In genomic region chr6:101597711-101598110, GRCh38 we compare ENCODE assay signal across 14 cellular contexts.
DNase-seq lines count a peak whose midpoint lies in the region; ATAC-seq and TF ChIP-seq lines count a peak whose summit lies in the region.
"Had no signal": no experiment of that assay in that cellular context is flagged by ENCODE, and none has a peak within 500 bp of the region (broad histone marks: within the 10 kb centered on the region; RNA-seq: fewer than 3 reads in every experiment).

No MANE protein-coding gene starts in this region.

- intact Hi-C loops in A673 (cut with micrococcal nuclease; ENCODE audit: unreplicated experiment), result no loop called here
- intact Hi-C loops in naive thymus-derived CD4-positive, alpha-beta T cell (cut with micrococcal nuclease), result no loop called here

- H3K9me3 ChIP-seq in A673 (ENCODE audit: low read depth, low read length, poor library complexity, severe bottlenecking) (no peaks in the 10 kb centered on the region), HEK293 (ENCODE audit: control insufficient read depth, insufficient read depth, low read depth, low read length) (no peaks in the 10 kb centered on the region; the same call in 1 of the 2 replicates), iPS-20b (ENCODE audit: insufficient read depth, low read depth, low read length) (no peaks in the 10 kb centered on the region)
- H3K9me3 ChIP-seq in naive thymus-derived CD4-positive, alpha-beta T cell (ENCODE audit: control insufficient read depth in 2 of 3, low read length in 3 of 3), result no peaks in the 10 kb centered on the region
- H3K9me3 ChIP-seq: upper lobe of left lung had no signal

- no peaks in the 10 kb centered on the region for H3K4me1 Mint-ChIP-seq in naive thymus-derived CD4-positive, alpha-beta T cell

- no peaks in the 10 kb centered on the region for H3K36me3 Mint-ChIP-seq in naive thymus-derived CD4-positive, alpha-beta T cell

- H3K27ac ChIP-seq in A673 (ENCODE audit: low read depth, low read length, poor library complexity, severe bottlenecking) (no peak overlapping the region), HEK293 (ENCODE audit: extremely low read depth, low read depth, low read length) (no peak overlapping the region), iPS-20b (ENCODE audit: low read length) (peak overlapping the region; percentile 46)
- H3K27ac ChIP-seq in naive thymus-derived CD4-positive, alpha-beta T cell (ENCODE audit: low read depth, low read length), result no peak overlapping the region
- H3K27ac ChIP-seq: upper lobe of left lung had no signal

- peaks cover 0 to 20% (median 0%) of the 10 kb centered on the region in 11 donors for H3K9me3 Mint-ChIP-seq in naive thymus-derived CD4-positive, alpha-beta T cell

- H3K27me3 Mint-ChIP-seq in naive thymus-derived CD4-positive, alpha-beta T cell, result no peaks in the 10 kb centered on the region

- in situ Hi-C loops in astrocyte of the cerebellum (cut with HindIII; ENCODE audit: low sequenced_read_pairs), result no loop called here
- in situ Hi-C loops in GM13977 (cut with MboI; ENCODE audit: low pct_unique_long_range_greater_than_20kb, low sequenced_read_pairs, unreplicated experiment), result no loop called here

- no peak overlapping the region for H3K4me3 Mint-ChIP-seq in naive thymus-derived CD4-positive, alpha-beta T cell

- H3K4me1 ChIP-seq in A673 (ENCODE audit: insufficient read depth, low read length, poor library complexity, severe bottlenecking) (no peaks in the 10 kb centered on the region), HEK293 (ENCODE audit: control insufficient read depth, insufficient read depth, low read length) (no peaks in the 10 kb centered on the region), iPS-20b (ENCODE audit: insufficient read depth, low read length) (peaks cover 11% of the 10 kb centered on the region; the same call in 1 of the 2 replicates)
- no peaks in the 10 kb centered on the region for H3K4me1 ChIP-seq in naive thymus-derived CD4-positive, alpha-beta T cell (ENCODE audit: control insufficient read depth in 2 of 2, insufficient read depth in 2 of 2, low read length in 2 of 2)
- H3K4me1 ChIP-seq: upper lobe of left lung had no signal

- TF ChIP-seq CTCF in A673 (conservative IDR thresholded peaks at IDR 0.05; ENCODE audit: low read depth, low read length) (no peak), HEK293 (tag by site-specific recombination; IDR thresholded peaks at IDR 0.05) (no peak), astrocyte of the cerebellum (IDR thresholded peaks at IDR 0.05; ENCODE audit: low read depth, low read length, missing control alignments) (no peak), GM13977 (IDR thresholded peaks at IDR 0.05; ENCODE audit: extremely low read depth, insufficient read depth, missing control alignments) (no peak)

- H3K4me3 ChIP-seq in A673 (ENCODE audit: low read depth, low read length, poor library complexity, severe bottlenecking), result no peak overlapping the region
- no peak overlapping the region for H3K4me3 ChIP-seq in HEK293 (ENCODE audit: low read depth, low read length)
- H3K4me3 ChIP-seq in astrocyte of the cerebellum (ENCODE audit: low read depth, low read length), result no peak overlapping the region
- no peak overlapping the region for H3K4me3 ChIP-seq in iPS-20b (ENCODE audit: low read length)
- H3K4me3 ChIP-seq in naive thymus-derived CD4-positive, alpha-beta T cell (ENCODE audit: low read length), result no peak overlapping the region
- H3K4me3 ChIP-seq: upper lobe of left lung had no signal

- H3K27me3 ChIP-seq in A673 (replicated peaks; ENCODE audit: insufficient read depth, low read depth, low read length, poor library complexity), result no peaks in the 10 kb centered on the region
- no peaks in the 10 kb centered on the region for H3K27me3 ChIP-seq in iPS-20b (ENCODE audit: insufficient read depth, low read length)
- no peaks in the 10 kb centered on the region for H3K27me3 ChIP-seq in naive thymus-derived CD4-positive, alpha-beta T cell (ENCODE audit: control insufficient read depth in 2 of 2, insufficient read depth in 2 of 2, low read length in 2 of 2)
- H3K27me3 ChIP-seq: upper lobe of left lung had no signal

- no peak overlapping the region for H3K27ac Mint-ChIP-seq in naive thymus-derived CD4-positive, alpha-beta T cell

- POLR2A ChIA-PET in A673 (lab: Charles Lee; ENCODE audit: low non-redundant PET), result no interaction called here
- POLR2A ChIA-PET in HEK293 (lab: Yijun Ruan, JAX), result no interaction called here
- POLR2A ChIA-PET in naive thymus-derived CD4-positive, alpha-beta T cell (lab: Charles Lee), result no interaction called here

- no peak for ATAC-seq in naive thymus-derived CD4-positive, alpha-beta T cell

- DNase-seq in A673 (ENCODE audit: low spot score) (peak; percentile 24), astrocyte of the cerebellum (ENCODE audit: low read depth) (peak; percentile 15), hippocampal formation (lab: John Stamatoyannopoulos, UW) (no peak), GM13977 (ENCODE audit: low spot score) (no peak), SHP77 treated with DMSO at 0.1 percent for 48 hours (lab: John Stamatoyannopoulos, UW) (no peak)
- no peak for DNase-seq in naive thymus-derived CD4-positive, alpha-beta T cell
- DNase-seq: activated CD4-positive, alpha-beta T cell treated with anti-CD3 and anti-CD28 coated beads, Interleukin-2, amount 50 U/mL, for 48 hours; activated naive CD4-positive, alpha-beta T cell; cerebellar nuclear complex; DMS79; T-helper 2 cell; upper lobe of left lung had no signal

- CTCF ChIA-PET in A673 (lab: Charles Lee) (no interaction called here), HEK293 (lab: Yijun Ruan, JAX) (interaction anchor here (0.6 kb wide), 1 partner anchor 60 kb away, joined by 9 read pairs; no protein-coding TSS in a partner anchor)
- CTCF ChIA-PET in naive thymus-derived CD4-positive, alpha-beta T cell (lab: Charles Lee), result no interaction called here

- no TSS peak for BruUV-seq in A673 (replicated peaks; lab: Mats Ljungman, UMichigan)

- H3K36me3 ChIP-seq in A673 (ENCODE audit: insufficient read depth, low read length, poor library complexity, severe bottlenecking), result no peaks in the 10 kb centered on the region
- H3K36me3 ChIP-seq in HEK293 (ENCODE audit: control insufficient read depth in 2 of 2, insufficient read depth in 1 of 2, low read length in 2 of 2), result no peaks in the 10 kb centered on the region
- no peaks in the 10 kb centered on the region for H3K36me3 ChIP-seq in iPS-20b (ENCODE audit: insufficient read depth, low read depth, low read length)
- no peaks in the 10 kb centered on the region for H3K36me3 ChIP-seq in naive thymus-derived CD4-positive, alpha-beta T cell (ENCODE audit: control insufficient read depth in 2 of 3, insufficient read depth in 3 of 3, low read length in 3 of 3)
- H3K36me3 ChIP-seq: upper lobe of left lung had no signal

- H3K9ac ChIP-seq in iPS-20b (ENCODE audit: low read depth, low read length), result no peak overlapping the region

TF ChIP-seq in HEK293, 187 proteins besides CTCF, POLR2A, EP300 and RAD21:
- 0 out of 2 replicates have a peak, but pooled peaks have one; percentile 19 for TF ChIP-seq ATF2 (tag by site-specific recombination; IDR thresholded peaks at IDR 0.05; ENCODE audit: low read depth)
- no peak for TF ChIP-seq PRDM2 (tag by site-specific recombination; IDR thresholded peaks at IDR 0.05; ENCODE audit: borderline replicate concordance)

Comparison
In these comparisons a context has a peak if more than half of its experiments do, and no peak if none do; other contexts are left out.
1. DNase-seq: peak in A673 (single experiment) and astrocyte of the cerebellum (single experiment); none in hippocampal formation (0 of 2), naive thymus-derived CD4-positive, alpha-beta T cell (0 of 9), GM13977 (single experiment) and SHP77 treated with DMSO at 0.1 percent for 48 hours (single experiment).